Comparison of ENCODE assay signal across 10 cellular contexts in the genomic region with DNA sequence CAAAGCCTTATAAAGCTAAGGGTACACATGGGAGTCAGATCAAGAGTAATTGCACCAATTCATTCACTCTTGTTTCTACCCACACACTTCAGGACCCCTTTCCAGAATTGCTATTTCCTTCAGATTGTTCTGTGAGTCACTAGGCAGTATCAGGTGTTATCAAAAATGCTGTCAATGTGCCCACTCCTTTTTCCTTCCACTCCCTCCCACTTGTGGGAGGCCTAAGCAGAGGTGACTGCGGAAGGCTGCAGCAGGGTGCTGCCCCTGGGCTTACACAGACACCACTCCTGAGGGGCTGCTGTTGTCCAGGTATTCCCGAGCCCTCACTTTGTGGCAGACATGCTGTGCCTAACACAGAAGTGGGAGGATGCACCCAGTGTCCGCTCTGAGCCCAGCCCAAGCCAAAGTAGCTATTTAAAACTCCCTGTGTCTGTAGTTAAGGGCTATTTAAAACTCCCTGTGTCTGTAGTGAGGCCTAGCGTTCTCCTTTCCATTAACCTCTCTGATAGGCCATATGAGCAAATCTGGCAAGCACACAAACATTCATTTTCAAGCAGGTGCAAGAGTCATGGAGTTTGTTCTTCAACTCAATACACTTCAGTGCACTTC.
DNase-seq lines count a peak whose midpoint lies in the region; TF ChIP-seq lines count a peak whose summit lies in the region.
"Had no signal": no experiment of that assay in that cellular context is flagged by ENCODE, and none has a peak within 500 bp of the region (broad histone marks: within the 10 kb centered on the region; RNA-seq: fewer than 3 reads in every experiment).

No MANE protein-coding gene starts in this region.

- no peaks in the 10 kb centered on the region for H3K9me3 Mint-ChIP-seq in activated CD4-positive, alpha-beta T cell treated with anti-CD3 and anti-CD28 coated beads, Interleukin-2, amount 10 ng/mL, durations not matched to agents 24 days and 14 days

- no peaks in the 10 kb centered on the region for H3K9me3 ChIP-seq in right atrium auricular region
- H3K9me3 ChIP-seq: esophagus muscularis mucosa, HAP-1 had no signal

- TF ChIP-seq CTCF in right atrium auricular region (IDR thresholded peaks at IDR 0.05), result no peak

- H3K4me3 ChIP-seq in right atrium auricular region, result no peak overlapping the region
- H3K4me3 ChIP-seq: esophagus muscularis mucosa, HAP-1 had no signal

- peaks cover 3% of the 10 kb centered on the region for H3K27me3 Mint-ChIP-seq in activated CD4-positive, alpha-beta T cell treated with anti-CD3 and anti-CD28 coated beads, Interleukin-2, amount 10 ng/mL, durations not matched to agents 24 days and 14 days

- intact Hi-C loops in activated CD4-positive, alpha-beta T cell treated with anti-CD3 and anti-CD28 coated beads, Interleukin-2, amount 10 ng/mL, durations not matched to agents 24 days and 14 days (cut with micrococcal nuclease), result loop anchor here (1.0 kb wide), 8 partner anchors 21 to 435 kb away; a partner anchor contains a TSS

- H3K4me1 ChIP-seq in right atrium auricular region, result peaks cover 0 to 29% of the 10 kb centered on the region in 2 donors

- H3K4me3 Mint-ChIP-seq in activated CD4-positive, alpha-beta T cell treated with anti-CD3 and anti-CD28 coated beads, Interleukin-2, amount 10 ng/mL, durations not matched to agents 24 days and 14 days, result no peak overlapping the region

- peak overlapping the region; percentile 65 for H3K27ac Mint-ChIP-seq in activated CD4-positive, alpha-beta T cell treated with anti-CD3 and anti-CD28 coated beads, Interleukin-2, amount 10 ng/mL, durations not matched to agents 24 days and 14 days

- peak overlapping the region; percentile 39 to 40 for H3K27ac ChIP-seq in right atrium auricular region
- H3K27ac ChIP-seq: esophagus muscularis mucosa had no signal

- DNase-seq in NCI-H1417 (lab: John Stamatoyannopoulos, UW) (peak in 2 of 3 experiments; percentile 39 to 41), NCI-H1417 treated with DMSO at 0.1 percent for 48 hours (lab: John Stamatoyannopoulos, UW) (no peak), right atrium auricular region (ENCODE audit: low spot score) (no peak), MV-4-11 (lab: John Stamatoyannopoulos, UW) (no peak), HK-2 (ENCODE audit: unreplicated experiment) (no peak), NOMO-1 treated with DMSO at 0.1 percent for 48 hours (lab: John Stamatoyannopoulos, UW; ENCODE audit: unreplicated experiment) (no peak)
- peak; percentile 63 for DNase-seq in activated CD4-positive, alpha-beta T cell treated with anti-CD3 and anti-CD28 coated beads, Interleukin-2, amount 10 ng/mL, durations not matched to agents 24 days and 14 days
- DNase-seq in stimulated activated CD4-positive, alpha-beta T cell treated with anti-CD3 and anti-CD28 coated beads, Interleukin-4, amount 100 ng/mL, for 4 hours, result peak; percentile 34 to 53

- no peaks in the 10 kb centered on the region for H3K36me3 Mint-ChIP-seq in activated CD4-positive, alpha-beta T cell treated with anti-CD3 and anti-CD28 coated beads, Interleukin-2, amount 10 ng/mL, durations not matched to agents 24 days and 14 days (ENCODE audit: low read depth)

- no peaks in the 10 kb centered on the region for H3K36me3 ChIP-seq in right atrium auricular region
- H3K36me3 ChIP-seq: esophagus muscularis mucosa, HAP-1 had no signal

- no peaks in the 10 kb centered on the region for H3K27me3 ChIP-seq in right atrium auricular region
- H3K27me3 ChIP-seq: esophagus muscularis mucosa had no signal

- H3K4me1 Mint-ChIP-seq in activated CD4-positive, alpha-beta T cell treated with anti-CD3 and anti-CD28 coated beads, Interleukin-2, amount 10 ng/mL, durations not matched to agents 24 days and 14 days, result peaks cover 25% of the 10 kb centered on the region

Comparison
In these comparisons a context has a peak if more than half of its experiments do, and no peak if none do; other contexts are left out.
1. DNase-seq: peak in NCI-H1417 (2 of 3), activated CD4-positive, alpha-beta T cell treated with anti-CD3 and anti-CD28 coated beads, Interleukin-2, amount 10 ng/mL, durations not matched to agents 24 days and 14 days (single experiment) and stimulated activated CD4-positive, alpha-beta T cell treated with anti-CD3 and anti-CD28 coated beads, Interleukin-4, amount 100 ng/mL, for 4 hours (2 of 2); none in NCI-H1417 treated with DMSO at 0.1 percent for 48 hours (single experiment), right atrium auricular region (single experiment), MV-4-11 (single experiment), HK-2 (single experiment) and NOMO-1 treated with DMSO at 0.1 percent for 48 hours (single experiment).